In the genomic region with DNA sequence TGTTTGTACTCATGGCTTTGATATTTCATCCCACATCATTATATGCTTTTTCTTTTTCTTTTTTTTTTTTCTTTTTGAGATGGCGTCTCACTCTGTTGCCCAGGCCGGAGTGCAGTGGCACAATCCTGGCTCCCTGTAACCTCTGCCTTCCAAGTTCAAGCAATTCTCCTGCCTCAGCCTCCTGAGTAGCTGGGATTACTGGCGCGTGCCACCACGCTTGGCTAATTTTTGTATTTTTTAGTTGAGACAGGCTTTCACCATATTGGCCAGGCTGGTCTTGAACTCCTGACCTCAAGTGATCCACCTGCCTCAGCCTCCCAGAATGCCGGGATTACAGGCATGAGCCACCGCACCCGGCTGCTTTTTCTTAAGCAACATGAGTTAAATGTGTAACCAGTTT, we compare ENCODE assay signal across 8 cellular contexts. TPM values are rescaled to one million over a fixed set of nuclear protein-coding genes. Genes with fewer than 3 reads are reported as not detected.
DNase-seq lines count a peak whose midpoint lies in the region; ATAC-seq, FAIRE-seq and TF ChIP-seq lines count a peak whose summit lies in the region.
"Not testable (repeated sequence)": the region's sequence is repeated elsewhere in the genome, so short reads cannot be mapped to it uniquely, and the experiment has no call there.

No MANE protein-coding gene starts in this region.

- H3K4me2 ChIP-seq in HepG2 (ENCODE audit: low read depth, low read length): peak overlapping the region; percentile 78

- intact Hi-C loops in CD8-positive, alpha-beta T cell (cut with DNase I, micrococcal nuclease): loop anchor here in 1 of 2 experiments (2.0 kb wide), 1 partner anchor 16 kb away; no protein-coding TSS in a partner anchor
- intact Hi-C loops in HepG2 (cut with micrococcal nuclease; ENCODE audit: unreplicated experiment); tibial artery (cut with DNase I; ENCODE audit: low total_unique reads): not testable (repeated sequence)

- not testable (repeated sequence) for H3K27me3 ChIP-seq in CD8-positive, alpha-beta T cell (ENCODE audit: insufficient read depth, low read length); endocrine pancreas (ENCODE audit: control insufficient read depth, insufficient read depth, low read length); HepG2 (ENCODE audit: control insufficient read depth in 1 of 2, insufficient read depth in 2 of 2, low read length in 2 of 2); tibial artery

- not testable (repeated sequence) for BruUV-seq in HepG2 (replicated peaks; lab: Mats Ljungman, UMichigan)

- not testable (repeated sequence) for DNase-seq in CD8-positive, alpha-beta T cell; T-helper 2 cell treated with Interferon-gamma antibody and Interleukin-4, amounts not matched to agents 5 μg/mL and 100 μg/mL, for 36 hours (ENCODE audit: low spot score); HepG2 (ENCODE audit: low spot score); progenitor cell of endocrine pancreas (ENCODE audit: low spot score, unreplicated experiment); tibial artery

- not testable (repeated sequence) for FAIRE-seq in HepG2 (lab: Jason Lieb, UNC)

- not testable (repeated sequence) for H2AFZ ChIP-seq in HepG2 (ENCODE audit: low read length)

- peaks cover 87% of the 10 kb centered on the region for H3K79me2 ChIP-seq in HepG2 (ENCODE audit: insufficient read depth, low read length)

- POLR2A ChIA-PET in CD8-positive, alpha-beta T cell (lab: Charles Lee); HepG2 (lab: Yijun Ruan, JAX): not testable (repeated sequence)

- H3K9me3 Mint-ChIP-seq in CD8-positive, alpha-beta T cell; IgD-negative memory B cell; T-helper 2 cell treated with Interferon-gamma antibody and Interleukin-4, amounts not matched to agents 5 μg/mL and 100 μg/mL, for 36 hours; activated naive CD8-positive, alpha-beta T cell (ENCODE audit: low read depth); progenitor cell of endocrine pancreas (ENCODE audit: low read depth): not testable (repeated sequence)

- H3K27ac Mint-ChIP-seq in CD8-positive, alpha-beta T cell: peak overlapping the region; percentile 84
- H3K27ac Mint-ChIP-seq in IgD-negative memory B cell (peak overlapping the region; percentile 66 to 90 (median 81)), progenitor cell of endocrine pancreas (peak overlapping the region; percentile 33)
- not testable (repeated sequence) for H3K27ac Mint-ChIP-seq in T-helper 2 cell treated with Interferon-gamma antibody and Interleukin-4, amounts not matched to agents 5 μg/mL and 100 μg/mL, for 36 hours
- H3K27ac Mint-ChIP-seq in activated naive CD8-positive, alpha-beta T cell: peak overlapping the region; percentile 41

- not testable (repeated sequence) for H3K9me3 ChIP-seq in CD8-positive, alpha-beta T cell (ENCODE audit: low read length); endocrine pancreas (ENCODE audit: control insufficient read depth, low read length); HepG2 (ENCODE audit: low read length); tibial artery

- ATAC-seq in CD8-positive, alpha-beta T cell; HepG2: not testable (repeated sequence)

- not testable (repeated sequence) for TF ChIP-seq EP300 in HepG2 (IDR thresholded peaks at IDR 0.05; ENCODE audit: low read depth in 2 of 2, low read length in 2 of 2); HepG2 (CRISPR knock-in tag; IDR thresholded peaks at IDR 0.05; ENCODE audit: borderline replicate concordance)

- TF ChIP-seq RAD21 in HepG2 (CRISPR knock-in tag; IDR thresholded peaks at IDR 0.05): not testable (repeated sequence)

- TF ChIP-seq POLR2A in HepG2 (IDR thresholded peaks at IDR 0.05; ENCODE audit: insufficient read depth in 1 of 2, low read depth in 2 of 2, low read length in 2 of 2): not testable (repeated sequence)

- peak overlapping the region; percentile 54 for H3K4me3 Mint-ChIP-seq in CD8-positive, alpha-beta T cell
- H3K4me3 Mint-ChIP-seq in IgD-negative memory B cell (peak overlapping the region; percentile 70 to 90 (median 80)), progenitor cell of endocrine pancreas (ENCODE audit: low read depth) (peak overlapping the region; percentile 38)
- peak overlapping the region; percentile 59 for H3K4me3 Mint-ChIP-seq in T-helper 2 cell treated with Interferon-gamma antibody and Interleukin-4, amounts not matched to agents 5 μg/mL and 100 μg/mL, for 36 hours
- peak overlapping the region; percentile 76 for H3K4me3 Mint-ChIP-seq in activated naive CD8-positive, alpha-beta T cell

- not testable (repeated sequence) for H3K27ac ChIP-seq in CD8-positive, alpha-beta T cell (ENCODE audit: low read depth, low read length); HepG2 (ENCODE audit: extremely low read length, insufficient read depth, low read length)
- H3K27ac ChIP-seq in tibial artery: peak overlapping the region in 1 of 2 donors; percentile 100

- not testable (repeated sequence) for H3K36me3 ChIP-seq in CD8-positive, alpha-beta T cell (ENCODE audit: insufficient read depth, low read length); endocrine pancreas (ENCODE audit: control insufficient read depth, insufficient read depth, low read length); tibial artery
- H3K36me3 ChIP-seq in HepG2 (replicated peaks in 1 of 2; ENCODE audit: control insufficient read depth in 1 of 2, insufficient read depth in 2 of 2, low read length in 2 of 2): peaks cover 1 to 15% of the 10 kb centered on the region in 2 experiments; a peak in 3 of 5 replicates

- in situ Hi-C loops in HepG2 (cut with HindIII; ENCODE audit: extremely low pct_ligation_motif_present, low pct_unique_long_range_greater_than_20kb): not testable (repeated sequence)

- H3K27me3 Mint-ChIP-seq in CD8-positive, alpha-beta T cell (ENCODE audit: low read depth); IgD-negative memory B cell; T-helper 2 cell treated with Interferon-gamma antibody and Interleukin-4, amounts not matched to agents 5 μg/mL and 100 μg/mL, for 36 hours (ENCODE audit: low read depth); activated naive CD8-positive, alpha-beta T cell; progenitor cell of endocrine pancreas: not testable (repeated sequence)

- H4K20me1 ChIP-seq in HepG2 (ENCODE audit: insufficient read depth, low read length): peaks cover 62% of the 10 kb centered on the region

- CTCF ChIA-PET in CD8-positive, alpha-beta T cell (lab: Charles Lee); HepG2 (lab: Yijun Ruan, JAX; ENCODE audit: low intra/inter-chr PET ratio, low total read pairs): not testable (repeated sequence)

- WGBS in HepG2 (ENCODE audit: low lambda C conversion rate): 85% methylated on average over 8 of the region's 8 CpGs

- H3K9ac ChIP-seq in endocrine pancreas (ENCODE audit: control insufficient read depth, insufficient read depth, low read length): not testable (repeated sequence)
- H3K9ac ChIP-seq in HepG2 (ENCODE audit: insufficient read depth, low read depth, low read length): peak overlapping the region; percentile 24; the same call in 1 of the 2 replicates

- not testable (repeated sequence) for H3K4me3 ChIP-seq in CD8-positive, alpha-beta T cell (ENCODE audit: low read depth, low read length)
- H3K4me3 ChIP-seq in endocrine pancreas (ENCODE audit: control insufficient read depth, insufficient read depth, low read length): peak overlapping the region; percentile 86
- peak overlapping the region in 2 of 3 experiments; percentile 12 to 87; a peak in 3 of 6 replicates for H3K4me3 ChIP-seq in HepG2 (replicated peaks in 1 of 3; ENCODE audit: insufficient read depth in 1 of 3, low read depth in 2 of 3, low read length in 3 of 3)
- peak overlapping the region; percentile 72 to 97 for H3K4me3 ChIP-seq in tibial artery

- peaks cover 37% of the 10 kb centered on the region for H3K36me3 Mint-ChIP-seq in CD8-positive, alpha-beta T cell
- not testable (repeated sequence) for H3K36me3 Mint-ChIP-seq in IgD-negative memory B cell; activated naive CD8-positive, alpha-beta T cell; progenitor cell of endocrine pancreas (ENCODE audit: insufficient read depth)
- H3K36me3 Mint-ChIP-seq in T-helper 2 cell treated with Interferon-gamma antibody and Interleukin-4, amounts not matched to agents 5 μg/mL and 100 μg/mL, for 36 hours (ENCODE audit: low read depth): peaks cover 26% of the 10 kb centered on the region

- H3K4me1 ChIP-seq in CD8-positive, alpha-beta T cell (ENCODE audit: insufficient read depth, low read length): peaks cover 74% of the 10 kb centered on the region
- H3K4me1 ChIP-seq in endocrine pancreas (ENCODE audit: control insufficient read depth, insufficient read depth, low read length) (peaks cover 26% of the 10 kb centered on the region), HepG2 (ENCODE audit: insufficient read depth, low read length) (peaks cover 75% of the 10 kb centered on the region), tibial artery (peaks cover 0 to 74% (median 67%) of the 10 kb centered on the region in 4 donors)

- peaks cover 72% of the 10 kb centered on the region for H3K4me1 Mint-ChIP-seq in CD8-positive, alpha-beta T cell (ENCODE audit: low read depth)
- H3K4me1 Mint-ChIP-seq in IgD-negative memory B cell: peaks cover 39 to 52% (median 51%) of the 10 kb centered on the region in 3 donors
- H3K4me1 Mint-ChIP-seq in T-helper 2 cell treated with Interferon-gamma antibody and Interleukin-4, amounts not matched to agents 5 μg/mL and 100 μg/mL, for 36 hours (ENCODE audit: low read depth): peaks cover 43% of the 10 kb centered on the region
- peaks cover 71% of the 10 kb centered on the region for H3K4me1 Mint-ChIP-seq in activated naive CD8-positive, alpha-beta T cell (ENCODE audit: low read depth)
- H3K4me1 Mint-ChIP-seq in progenitor cell of endocrine pancreas (ENCODE audit: low read depth): peaks cover 44% of the 10 kb centered on the region

- not testable (repeated sequence) for TF ChIP-seq CTCF in CD8-positive, alpha-beta T cell (IDR thresholded peaks at IDR 0.05); HepG2 (CRISPR knock-in tag; IDR thresholded peaks at IDR 0.05); progenitor cell of endocrine pancreas (IDR thresholded peaks at IDR 0.05; ENCODE audit: unreplicated experiment); tibial artery (IDR thresholded peaks at IDR 0.05)

RNA-seq across cellular contexts. Expression of a gene that starts 2.9 kb away (rescaled TPM):
- 100 to 1,000 TPM; 233 to 246 TPM for total RNA-seq in CD8-positive, alpha-beta T cell
- polyA plus RNA-seq in IgD-negative memory B cell: 154 TPM
- total RNA-seq in HepG2 (2016; rRNA removed; fragmentation: Illumina TruSeq; extraction: Trizol): 83.6 and 109 TPM in 2 replicates
- 79.6 and 86.8 TPM in 2 replicates for total RNA-seq in HepG2 (2016; cell fraction: cytosol; rRNA removed; fragmentation: Illumina TruSeq; extraction: Trizol; ENCODE audit: low read depth)
- total RNA-seq in HepG2 (2016; cell fraction: insoluble cytoplasmic fraction; rRNA removed; fragmentation: Illumina TruSeq; extraction: Trizol): 89.2 and 94.7 TPM in 2 replicates
- total RNA-seq in HepG2 (2016; cell fraction: membrane; rRNA removed; fragmentation: Illumina TruSeq; extraction: Trizol): 169 and 188 TPM in 2 replicates
- total RNA-seq in HepG2 (2016; cell fraction: nucleus; rRNA removed; fragmentation: Illumina TruSeq; extraction: Trizol): 40.2 and 49.9 TPM in 2 replicates
- polyA plus RNA-seq in HepG2 (2011; rRNA removed): 62.4 and 77.0 TPM in 2 replicates
- 52.2 and 64.2 TPM in 2 replicates for polyA plus RNA-seq in HepG2 (2011; cell fraction: cytosol; rRNA removed)
- polyA plus RNA-seq in HepG2 (2011; cell fraction: nucleus; rRNA removed): 37.8 and 45.4 TPM in 2 replicates
- polyA plus RNA-seq in HepG2 (2012): 77.5 and 77.9 TPM in 2 replicates
- polyA plus RNA-seq in HepG2 (2016; cell fraction: cytosol; fragmentation: Illumina TruSeq; extraction: Trizol; ENCODE audit: low read depth): 124 and 135 TPM in 2 replicates
- polyA plus RNA-seq in HepG2 (2016; cell fraction: insoluble cytoplasmic fraction; fragmentation: Illumina TruSeq; extraction: Trizol; ENCODE audit: low read depth): 149 and 181 TPM in 2 replicates
- polyA plus RNA-seq in HepG2 (2016; cell fraction: membrane; fragmentation: Illumina TruSeq; extraction: Trizol; ENCODE audit: low read depth): 172 and 199 TPM in 2 replicates
- polyA plus RNA-seq in HepG2 (2016; cell fraction: nucleus; fragmentation: Illumina TruSeq; extraction: Trizol; ENCODE audit: insufficient read depth, low read depth): 67.0 and 73.1 TPM in 2 replicates
- 166 and 255 TPM in 2 replicates for polyA minus RNA-seq in HepG2 (2011; rRNA and poly(A)+ RNA removed; ENCODE audit: low replicate concordance)
- polyA minus RNA-seq in HepG2 (2011; cell fraction: cytosol; rRNA and poly(A)+ RNA removed): 61.4 and 69.0 TPM in 2 replicates
- polyA minus RNA-seq in HepG2 (2011; cell fraction: nucleus; rRNA and poly(A)+ RNA removed): 87.8 and 114 TPM in 2 replicates
- 120 and 133 TPM in 2 replicates for total RNA-seq in progenitor cell of endocrine pancreas
